Comparison of ENCODE assay signal across 8 cellular contexts in genomic region chr16:75074920-75075687, GRCh38. TPM values are rescaled to one million over a fixed set of nuclear protein-coding genes. Genes with fewer than 3 reads are reported as not detected.
A peak's percentile ranks its signal among the peaks of the same experiment; 100 is the strongest.
DNase-seq lines count a peak whose midpoint lies in the region; ATAC-seq and TF ChIP-seq lines count a peak whose summit lies in the region.

No MANE protein-coding gene starts in this region.

- peaks cover 38% of the 10 kb centered on the region for H4K20me1 ChIP-seq in GM23338 (replicated peaks; ENCODE audit: insufficient read depth)

- H3K36me3 Mint-ChIP-seq in progenitor cell of endocrine pancreas (ENCODE audit: insufficient read depth) = peaks cover 4% of the 10 kb centered on the region
- H3K36me3 Mint-ChIP-seq in GM23338 (ENCODE audit: low read depth) = peaks cover 9% of the 10 kb centered on the region

- ATAC-seq in GM18868 (IDR thresholded peaks at IDR 0.05; ENCODE audit: unreplicated experiment) = peak; percentile 95
- ATAC-seq in HG03045 (IDR thresholded peaks at IDR 0.05; ENCODE audit: unreplicated experiment) = peak; percentile 95
- no peak; the same call in 2 of the 3 replicates for ATAC-seq in GM23338

- H3K27me3 Mint-ChIP-seq in progenitor cell of endocrine pancreas (no peaks in the 10 kb centered on the region), GM23338 (ENCODE audit: insufficient read depth, low read depth, poor library complexity) (peaks cover 2% of the 10 kb centered on the region)

- H3K79me2 ChIP-seq in GM23338 (replicated peaks; ENCODE audit: insufficient read depth) = peaks cover 94% of the 10 kb centered on the region

- no peak overlapping the region for H3K4me2 ChIP-seq in GM23338

- H3K9me3 Mint-ChIP-seq in progenitor cell of endocrine pancreas (ENCODE audit: low read depth) (no peaks in the 10 kb centered on the region), GM23338 (no peaks in the 10 kb centered on the region; the same call in 2 of the 3 replicates)

- H3K4me3 ChIP-seq in GM23338 = no peak overlapping the region

- CTCF ChIA-PET in HEK293T (lab: Yijun Ruan, JAX) = interaction anchor here (1.1 kb wide), 1 partner anchor 36 kb away, joined by 4 read pairs; no protein-coding TSS in a partner anchor

- H3K4me3 Mint-ChIP-seq in progenitor cell of endocrine pancreas (ENCODE audit: low read depth) (no peak overlapping the region), GM23338 (no peak overlapping the region)

- no peaks in the 10 kb centered on the region for H3K36me3 ChIP-seq in GM23338 (ENCODE audit: insufficient read depth)

- H3F3A ChIP-seq in GM23338 (replicated peaks; ENCODE audit: low read depth) = no peaks in the 10 kb centered on the region

- DNase-seq in SIG-M5 treated with dmso at 0.1 percent for 504 hours (lab: John Stamatoyannopoulos, UW; ENCODE audit: unreplicated experiment) (peak; percentile 83), progenitor cell of endocrine pancreas (ENCODE audit: low spot score, unreplicated experiment) (no peak), glomerular visceral epithelial cell (ENCODE audit: extremely low spot score) (no peak), GM23338 (ENCODE audit: low spot score) (no peak), HEK293T (ENCODE audit: extremely low spot score) (no peak)
- peak; percentile 74 for DNase-seq in activated gamma-delta T cell treated with anti-CD3 and anti-CD28 coated beads, Interleukin-2, amount 50 U/mL, for 16 hours (ENCODE audit: low read depth)

- H3K9me2 ChIP-seq in GM23338 (ENCODE audit: insufficient read depth) = 0 out of 2 replicates have a peak, but pooled peaks cover 8% of the 10 kb centered on the region

- H3K27ac Mint-ChIP-seq in progenitor cell of endocrine pancreas = peak overlapping the region; percentile 3
- no peak overlapping the region for H3K27ac Mint-ChIP-seq in GM23338

- H3K4me1 Mint-ChIP-seq in progenitor cell of endocrine pancreas (ENCODE audit: low read depth) = peaks cover 16% of the 10 kb centered on the region
- peaks cover 40% of the 10 kb centered on the region for H3K4me1 Mint-ChIP-seq in GM23338

- TF ChIP-seq CTCF in progenitor cell of endocrine pancreas (IDR thresholded peaks at IDR 0.05; ENCODE audit: unreplicated experiment) (no peak), GM23338 (conservative IDR thresholded peaks at IDR 0.05; ENCODE audit: low read depth in 2 of 2) (no peak)

- H3K27me3 ChIP-seq in GM23338 (ENCODE audit: insufficient read depth) = no peaks in the 10 kb centered on the region

- peaks cover 27% of the 10 kb centered on the region for H3K4me1 ChIP-seq in GM23338 (ENCODE audit: insufficient read depth)

- H3K27ac ChIP-seq in GM23338 (ENCODE audit: low read depth) = no peak overlapping the region

- no peak overlapping the region for H2AFZ ChIP-seq in GM23338

- POLR2A ChIA-PET in HEK293T (lab: Yijun Ruan, JAX) = no interaction called here

TF ChIP-seq in GM23338, 12 proteins besides CTCF, POLR2A, EP300 and RAD21 (continues in another document):
- TF ChIP-seq NANOG (IDR thresholded peaks at IDR 0.05; ENCODE audit: borderline replicate concordance) = no peak
- no peak for TF ChIP-seq EZH2phosphoT487 (IDR thresholded peaks at IDR 0.05; ENCODE audit: unreplicated experiment)
- TF ChIP-seq CREB1 (CRISPR knock-in tag; IDR thresholded peaks at IDR 0.05; ENCODE audit: low read depth) = no peak
- TF ChIP-seq JUNB (IDR thresholded peaks at IDR 0.05; ENCODE audit: unreplicated experiment) = no peak
- no peak for TF ChIP-seq ZNF114 (CRISPR knock-in tag; IDR thresholded peaks at IDR 0.05)
- TF ChIP-seq STAT1 (IDR thresholded peaks at IDR 0.05; ENCODE audit: unreplicated experiment) = no peak
- TF ChIP-seq ETS1 (IDR thresholded peaks at IDR 0.05) = no peak
- TF ChIP-seq ZNF331 (CRISPR knock-in tag; IDR thresholded peaks at IDR 0.05; ENCODE audit: low read depth) = no peak

TF ChIP-seq in HEK293T, 16 proteins besides CTCF, POLR2A, EP300 and RAD21:
- TF ChIP-seq CTBP1 (IDR thresholded peaks at IDR 0.05; ENCODE audit: borderline replicate concordance) = no peak
- no peak for TF ChIP-seq FOXK2 (IDR thresholded peaks at IDR 0.05)
- TF ChIP-seq NFRKB (IDR thresholded peaks at IDR 0.05) = no peak
- no peak for TF ChIP-seq PKNOX1 (IDR thresholded peaks at IDR 0.05)
- TF ChIP-seq FOXM1 (IDR thresholded peaks at IDR 0.05; ENCODE audit: borderline replicate concordance) = no peak
TF ChIP-seq in HEK293T: peak in this region for 0.

RNA-seq across cellular contexts. Expression of gene LDHD, which starts 41.5 kb away (rescaled TPM):
- 0.64 and 0.89 TPM in 2 replicates for total RNA-seq in progenitor cell of endocrine pancreas
- total RNA-seq in GM23338 (2014; rRNA removed; shearing (Covaris generic)) = 7.7 and 10.6 TPM in 2 replicates
- 3.9 and 5.0 TPM in 2 replicates for polyA plus RNA-seq in GM23338 (2016; fragmentation: Nextera tagmentation; extraction: Ambion mirVana)

Comparison
In these comparisons a context has a peak if more than half of its experiments do, and no peak if none do; other contexts are left out.
1. DNase-seq: peak in SIG-M5 treated with dmso at 0.1 percent for 504 hours (single experiment) and activated gamma-delta T cell treated with anti-CD3 and anti-CD28 coated beads, Interleukin-2, amount 50 U/mL, for 16 hours (single experiment); none in progenitor cell of endocrine pancreas (single experiment), glomerular visceral epithelial cell (single experiment), GM23338 (single experiment) and HEK293T (single experiment).